33 cellular contexts compared by ENCODE assay signal in the genomic region with DNA sequence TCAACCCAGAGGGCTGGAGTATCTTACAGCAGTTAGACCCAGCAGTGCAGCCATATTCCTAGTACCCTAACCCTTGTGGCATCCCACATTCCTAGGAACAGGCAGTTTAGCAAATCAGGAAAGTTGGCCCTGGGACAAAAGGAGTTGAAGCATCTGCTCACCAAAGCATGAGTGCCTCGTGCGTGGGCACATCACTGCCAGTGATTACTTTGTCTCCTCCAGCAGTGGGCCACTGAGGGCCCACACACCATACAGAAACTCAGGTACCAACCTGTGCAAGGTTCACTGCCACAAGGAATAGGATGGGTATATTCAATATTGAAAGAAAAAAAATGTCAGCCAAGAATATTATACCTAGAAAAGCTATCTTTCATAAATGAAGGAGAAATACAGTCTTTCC.
"Had no signal": no experiment of that assay in that cellular context is flagged by ENCODE, and none has a peak within 500 bp of the region (broad histone marks: within the 10 kb centered on the region; RNA-seq: fewer than 3 reads in every experiment).

No MANE protein-coding gene starts in this region.

- H3K27me3 ChIP-seq: adrenal gland, ascending aorta, body of pancreas, brain microvascular endothelial cell, breast epithelium, cardiac muscle cell had no signal

- ATAC-seq: activated naive CD4-positive, alpha-beta T cell treated with anti-CD3 and anti-CD28 coated beads, Interleukin-2, amount 50 U/mL, for 72 hours; activated naive CD8-positive, alpha-beta T cell treated with anti-CD3 and anti-CD28 coated beads, Interleukin-2, amount 50 U/mL, for 24 hours; activated T-cell treated with anti-CD3 and anti-CD28 coated beads, Interleukin-2, amount 50 U/mL, for 4 hours; activated T-cell treated with anti-CD3 and anti-CD28 coated beads, Interleukin-2, amount 50 U/mL, for 72 hours; activated T-helper 17 cell treated with anti-CD3 and anti-CD28 coated beads, Interleukin-2, amount 50 U/mL, for 72 hours; body of pancreas had no signal

- FAIRE-seq: astrocyte, bronchial epithelial cell had no signal

- H3K36me3 ChIP-seq: adrenal gland, ascending aorta, brain microvascular endothelial cell, breast epithelium, cardiac muscle cell had no signal

- H3K9me3 ChIP-seq: adrenal gland had no signal

- H3K4me1 ChIP-seq: adrenal gland, ascending aorta, body of pancreas, breast epithelium had no signal

- H3K4me3 ChIP-seq: adrenal gland, ascending aorta, body of pancreas, breast epithelium, cardiac muscle cell had no signal

- DNase-seq: activated effector memory CD4-positive, alpha-beta T cell treated with Interleukin-2 at 50 U/mL for 16 hours; activated gamma-delta T cell; activated gamma-delta T cell treated with Interleukin-2 at 50 U/mL for 16 hours; activated naive CD4-positive, alpha-beta T cell; activated naive CD4-positive, alpha-beta T cell treated with anti-CD3 and anti-CD28 coated beads for 36 hours; activated naive CD4-positive, alpha-beta T cell treated with anti-CD3 and anti-CD28 coated beads, Interleukin-2, amount 10 ng/mL, durations not matched to agents 7 days and 5 days; activated naive CD4-positive, alpha-beta T cell treated with anti-CD3 and anti-CD28 coated beads, Interleukin-2, amount 50 U/mL, for 16 hours; activated naive CD4-positive, alpha-beta T cell treated with Interleukin-2 at 50 U/mL for 16 hours; activated naive CD8-positive, alpha-beta T cell treated with anti-CD3 and anti-CD28 coated beads for 36 hours; activated naive CD8-positive, alpha-beta T cell treated with anti-CD3 and anti-CD28 coated beads, Interleukin-2, amount 10 ng/mL, durations not matched to agents 7 days and 5 days; activated naive CD8-positive, alpha-beta T cell treated with anti-CD3 and anti-CD28 coated beads, Interleukin-2, amount 50 U/mL, for 24 hours; activated T-cell treated with anti-CD3 and anti-CD28 coated beads, Interleukin-2, amount 50 U/mL, for 1 hour; activated T-cell treated with anti-CD3 and anti-CD28 coated beads, Interleukin-2, amount 50 U/mL, for 24 hours; activated T-cell treated with anti-CD3 and anti-CD28 coated beads, Interleukin-2, amount 50 U/mL, for 4 hours; activated T-cell treated with anti-CD3 and anti-CD28 coated beads, Interleukin-2, amount 50 U/mL, for 48 hours; activated T-cell treated with anti-CD3 and anti-CD28 coated beads, Interleukin-2, amount 50 U/mL, for 72 hours; adrenal gland; amniotic stem cell; amygdala; anterior cingulate cortex; aorta; body of pancreas; brain microvascular endothelial cell; caudate nucleus; central memory CD4-positive, alpha-beta T cell; cerebellar nuclear complex had no signal

- H3K27ac ChIP-seq: adrenal gland, ascending aorta, body of pancreas, brain microvascular endothelial cell, breast epithelium, cardiac muscle cell had no signal
